38 cellular contexts compared by ENCODE assay signal in the genomic region with DNA sequence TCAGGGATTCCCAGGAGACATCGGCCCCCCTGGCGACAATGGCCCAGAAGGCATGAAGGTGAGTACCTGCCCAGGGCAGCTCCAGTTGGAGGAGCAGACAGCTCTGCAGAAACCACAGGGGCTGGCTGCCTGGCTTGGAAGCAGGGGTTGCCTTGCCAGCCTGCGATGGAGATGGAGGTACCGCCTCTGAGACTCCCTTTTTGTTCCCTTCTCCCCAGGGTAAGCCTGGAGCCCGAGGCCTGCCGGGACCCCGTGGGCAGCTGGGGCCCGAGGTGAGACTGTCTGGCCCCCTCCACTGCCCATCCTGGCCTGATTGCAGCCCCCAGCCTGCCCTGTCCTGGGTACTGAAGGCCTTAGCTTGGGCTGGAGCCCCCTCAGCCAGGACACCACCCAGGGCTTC.
"Had no signal": no experiment of that assay in that cellular context is flagged by ENCODE, and none has a peak within 500 bp of the region (broad histone marks: within the 10 kb centered on the region; RNA-seq: fewer than 3 reads in every experiment).

No MANE protein-coding gene starts in this region.

- H3K4me3 ChIP-seq: adrenal gland, body of pancreas, breast epithelium had no signal

- H3K36me3 ChIP-seq: adrenal gland, brain microvascular endothelial cell, breast epithelium had no signal

- ATAC-seq: activated CD4-positive, CD25-positive, alpha-beta regulatory T cell treated with anti-CD3 and anti-CD28 coated beads, Interleukin-2, amount 50 U/mL, for 24 hours; activated CD8-positive, alpha-beta T cell treated with anti-CD3 and anti-CD28 coated beads, Interleukin-2, amount 10 ng/mL, durations not matched to agents 7 days and 5 days; activated naive CD4-positive, alpha-beta T cell treated with anti-CD3 and anti-CD28 coated beads, Interleukin-2, amount 50 U/mL, for 72 hours; activated T-helper 17 cell treated with anti-CD3 and anti-CD28 coated beads, Interleukin-2, amount 50 U/mL, for 72 hours; body of pancreas; WTC11 had no signal

- H3K27ac Mint-ChIP-seq: activated CD4-positive, alpha-beta memory T cell treated with anti-CD3 and anti-CD28 coated beads, Interleukin-2, amount 10 ng/mL, durations not matched to agents 7 days and 5 days; activated CD4-positive, alpha-beta T cell treated with anti-CD3 and anti-CD28 coated beads for 36 hours; activated CD4-positive, alpha-beta T cell treated with anti-CD3 and anti-CD28 coated beads, Interleukin-2, amount 10 ng/mL, durations not matched to agents 7 days and 5 days; activated CD8-positive, alpha-beta memory T cell treated with anti-CD3 and anti-CD28 coated beads, Interleukin-2, amount 10 ng/mL, durations not matched to agents 7 days and 5 days; activated CD8-positive, alpha-beta T cell treated with anti-CD3 and anti-CD28 coated beads, Interleukin-2, amount 10 ng/mL, durations not matched to agents 7 days and 5 days; activated naive CD4-positive, alpha-beta T cell treated with anti-CD3 and anti-CD28 coated beads for 36 hours; activated naive CD4-positive, alpha-beta T cell treated with anti-CD3 and anti-CD28 coated beads, Interleukin-2, amount 50 U/mL, for 72 hours; activated naive CD8-positive, alpha-beta T cell treated with anti-CD3 and anti-CD28 coated beads for 36 hours; activated T-cell treated with anti-CD3 and anti-CD28 coated beads, Interleukin-2, amount 50 U/mL, for 72 hours; activated T-helper 1 cell treated with anti-CD3 and anti-CD28 coated beads, Interleukin-12 subunit alpha, Interleukin-12 subunit beta, Interleukin-2, Interleukin-4 antibody, amounts not matched to agents 30 ng/mL and 10 ng/mL and 1 ng/mL, durations not matched to agents 14 hours and 24 hours and 36 hours; activated T-helper 17 cell treated with anti-CD3 and anti-CD28 coated beads, Interleukin-2, amount 50 U/mL, for 72 hours; T-helper 1 cell treated with Interleukin-12 subunit alpha and Interleukin-12 subunit beta and Interleukin-4 antibody, amounts not matched to agents 30 μg/mL and 1 μg/mL, for 36 hours; T-helper 2 cell treated with Interferon-gamma antibody and Interleukin-4, amounts not matched to agents 5 μg/mL and 100 μg/mL, for 36 hours; WTC11 had no signal

- H3K9me3 Mint-ChIP-seq: activated CD4-positive, alpha-beta memory T cell treated with anti-CD3 and anti-CD28 coated beads, Interleukin-2, amount 10 ng/mL, durations not matched to agents 7 days and 5 days; activated CD4-positive, alpha-beta T cell treated with anti-CD3 and anti-CD28 coated beads, Interleukin-2, amount 10 ng/mL, durations not matched to agents 7 days and 5 days; activated naive CD4-positive, alpha-beta T cell treated with anti-CD3 and anti-CD28 coated beads for 36 hours; activated naive CD4-positive, alpha-beta T cell treated with anti-CD3 and anti-CD28 coated beads, Interleukin-2, amount 50 U/mL, for 72 hours; activated naive CD8-positive, alpha-beta T cell treated with anti-CD3 and anti-CD28 coated beads for 36 hours; activated T-cell treated with anti-CD3 and anti-CD28 coated beads, Interleukin-2, amount 50 U/mL, for 4 hours; activated T-cell treated with anti-CD3 and anti-CD28 coated beads, Interleukin-2, amount 50 U/mL, for 72 hours; activated T-helper 1 cell treated with anti-CD3 and anti-CD28 coated beads, Interleukin-12 subunit alpha, Interleukin-12 subunit beta, Interleukin-2, Interleukin-4 antibody, amounts not matched to agents 30 ng/mL and 10 ng/mL and 1 ng/mL, durations not matched to agents 14 hours and 24 hours and 36 hours; activated T-helper 17 cell treated with anti-CD3 and anti-CD28 coated beads, Interleukin-2, amount 50 U/mL, for 72 hours; T-helper 1 cell treated with Interleukin-12 subunit alpha and Interleukin-12 subunit beta and Interleukin-4 antibody, amounts not matched to agents 30 μg/mL and 1 μg/mL, for 36 hours; T-helper 2 cell treated with Interferon-gamma antibody and Interleukin-4, amounts not matched to agents 5 μg/mL and 100 μg/mL, for 36 hours; WTC11 had no signal

- H3K4me1 ChIP-seq: adrenal gland, breast epithelium had no signal

- H3K27me3 ChIP-seq: adrenal gland, body of pancreas, brain microvascular endothelial cell, breast epithelium had no signal

- H3K27ac ChIP-seq: adrenal gland, body of pancreas, brain microvascular endothelial cell, breast epithelium, VCaP had no signal

- DNase-seq: activated CD4-positive, alpha-beta memory T cell treated with anti-CD3 and anti-CD28 coated beads, Interleukin-2, amount 10 ng/mL, durations not matched to agents 7 days and 5 days; activated CD4-positive, alpha-beta T cell treated with anti-CD3 and anti-CD28 coated beads for 1 hour; activated CD4-positive, alpha-beta T cell treated with anti-CD3 and anti-CD28 coated beads for 36 hours; activated CD4-positive, alpha-beta T cell treated with anti-CD3 and anti-CD28 coated beads for 48 hours; activated CD4-positive, alpha-beta T cell treated with anti-CD3 and anti-CD28 coated beads, Interleukin-2, amount 50 U/mL, for 48 hours; activated CD4-positive, CD25-positive, alpha-beta regulatory T cell; activated CD8-positive, alpha-beta memory T cell treated with anti-CD3 and anti-CD28 coated beads for 24 hours; activated CD8-positive, alpha-beta memory T cell treated with anti-CD3 and anti-CD28 coated beads, Interleukin-2, amount 10 ng/mL, durations not matched to agents 7 days and 5 days; activated CD8-positive, alpha-beta memory T cell treated with anti-CD3 and anti-CD28 coated beads, Interleukin-2, amount 50 U/mL, for 48 hours; activated CD8-positive, alpha-beta T cell treated with anti-CD3 and anti-CD28 coated beads, Interleukin-2, amount 10 ng/mL, durations not matched to agents 7 days and 5 days; activated effector memory CD4-positive, alpha-beta T cell treated with anti-CD3 and anti-CD28 coated beads, Interleukin-2, amount 50 U/mL, for 16 hours; activated gamma-delta T cell treated with Interleukin-2 at 50 U/mL for 16 hours; activated naive CD4-positive, alpha-beta T cell; activated naive CD4-positive, alpha-beta T cell treated with anti-CD3 and anti-CD28 coated beads for 36 hours; activated naive CD4-positive, alpha-beta T cell treated with anti-CD3 and anti-CD28 coated beads, Interleukin-2, amount 50 U/mL, for 16 hours; activated naive CD8-positive, alpha-beta T cell treated with anti-CD3 and anti-CD28 coated beads for 36 hours; activated T-cell treated with anti-CD3 and anti-CD28 coated beads, Interleukin-2, amount 50 U/mL, for 1 hour; activated T-cell treated with anti-CD3 and anti-CD28 coated beads, Interleukin-2, amount 50 U/mL, for 4 hours; activated T-cell treated with anti-CD3 and anti-CD28 coated beads, Interleukin-2, amount 50 U/mL, for 72 hours; adrenal gland; amniotic stem cell; aorta; body of pancreas; brain microvascular endothelial cell; central memory CD4-positive, alpha-beta T cell; SW 1271; T-helper 1 cell; T-helper 9 cell had no signal

- H3K27me3 Mint-ChIP-seq: activated CD4-positive, alpha-beta memory T cell treated with anti-CD3 and anti-CD28 coated beads, Interleukin-2, amount 10 ng/mL, durations not matched to agents 7 days and 5 days; activated CD4-positive, alpha-beta T cell treated with anti-CD3 and anti-CD28 coated beads for 36 hours; activated naive CD8-positive, alpha-beta T cell treated with anti-CD3 and anti-CD28 coated beads for 36 hours had no signal

- H3K4me1 Mint-ChIP-seq: activated CD4-positive, alpha-beta memory T cell treated with anti-CD3 and anti-CD28 coated beads, Interleukin-2, amount 10 ng/mL, durations not matched to agents 7 days and 5 days; activated CD8-positive, alpha-beta memory T cell treated with anti-CD3 and anti-CD28 coated beads, Interleukin-2, amount 10 ng/mL, durations not matched to agents 7 days and 5 days; activated T-helper 17 cell treated with anti-CD3 and anti-CD28 coated beads, Interleukin-2, amount 50 U/mL, for 72 hours; WTC11 had no signal

- H3K4me3 Mint-ChIP-seq: activated CD4-positive, alpha-beta memory T cell treated with anti-CD3 and anti-CD28 coated beads, Interleukin-2, amount 10 ng/mL, durations not matched to agents 7 days and 5 days; activated CD4-positive, alpha-beta T cell treated with anti-CD3 and anti-CD28 coated beads for 36 hours; activated CD4-positive, alpha-beta T cell treated with anti-CD3 and anti-CD28 coated beads, Interleukin-2, amount 10 ng/mL, durations not matched to agents 7 days and 5 days; activated CD8-positive, alpha-beta memory T cell treated with anti-CD3 and anti-CD28 coated beads, Interleukin-2, amount 10 ng/mL, durations not matched to agents 7 days and 5 days; activated CD8-positive, alpha-beta T cell treated with anti-CD3 and anti-CD28 coated beads, Interleukin-2, amount 10 ng/mL, durations not matched to agents 7 days and 5 days; activated naive CD4-positive, alpha-beta T cell treated with anti-CD3 and anti-CD28 coated beads for 36 hours; activated naive CD8-positive, alpha-beta T cell treated with anti-CD3 and anti-CD28 coated beads for 36 hours; activated T-cell treated with anti-CD3 and anti-CD28 coated beads, Interleukin-2, amount 50 U/mL, for 4 hours; activated T-cell treated with anti-CD3 and anti-CD28 coated beads, Interleukin-2, amount 50 U/mL, for 72 hours; activated T-helper 1 cell treated with anti-CD3 and anti-CD28 coated beads, Interleukin-12 subunit alpha, Interleukin-12 subunit beta, Interleukin-2, Interleukin-4 antibody, amounts not matched to agents 30 ng/mL and 10 ng/mL and 1 ng/mL, durations not matched to agents 14 hours and 24 hours and 36 hours; activated T-helper 17 cell treated with anti-CD3 and anti-CD28 coated beads, Interleukin-2, amount 50 U/mL, for 72 hours; T-helper 1 cell treated with Interleukin-12 subunit alpha and Interleukin-12 subunit beta and Interleukin-4 antibody, amounts not matched to agents 30 μg/mL and 1 μg/mL, for 36 hours; T-helper 2 cell treated with Interferon-gamma antibody and Interleukin-4, amounts not matched to agents 5 μg/mL and 100 μg/mL, for 36 hours; WTC11 had no signal

- H3K9me3 ChIP-seq: adrenal gland, body of pancreas, breast epithelium had no signal
